In the genomic region with DNA sequence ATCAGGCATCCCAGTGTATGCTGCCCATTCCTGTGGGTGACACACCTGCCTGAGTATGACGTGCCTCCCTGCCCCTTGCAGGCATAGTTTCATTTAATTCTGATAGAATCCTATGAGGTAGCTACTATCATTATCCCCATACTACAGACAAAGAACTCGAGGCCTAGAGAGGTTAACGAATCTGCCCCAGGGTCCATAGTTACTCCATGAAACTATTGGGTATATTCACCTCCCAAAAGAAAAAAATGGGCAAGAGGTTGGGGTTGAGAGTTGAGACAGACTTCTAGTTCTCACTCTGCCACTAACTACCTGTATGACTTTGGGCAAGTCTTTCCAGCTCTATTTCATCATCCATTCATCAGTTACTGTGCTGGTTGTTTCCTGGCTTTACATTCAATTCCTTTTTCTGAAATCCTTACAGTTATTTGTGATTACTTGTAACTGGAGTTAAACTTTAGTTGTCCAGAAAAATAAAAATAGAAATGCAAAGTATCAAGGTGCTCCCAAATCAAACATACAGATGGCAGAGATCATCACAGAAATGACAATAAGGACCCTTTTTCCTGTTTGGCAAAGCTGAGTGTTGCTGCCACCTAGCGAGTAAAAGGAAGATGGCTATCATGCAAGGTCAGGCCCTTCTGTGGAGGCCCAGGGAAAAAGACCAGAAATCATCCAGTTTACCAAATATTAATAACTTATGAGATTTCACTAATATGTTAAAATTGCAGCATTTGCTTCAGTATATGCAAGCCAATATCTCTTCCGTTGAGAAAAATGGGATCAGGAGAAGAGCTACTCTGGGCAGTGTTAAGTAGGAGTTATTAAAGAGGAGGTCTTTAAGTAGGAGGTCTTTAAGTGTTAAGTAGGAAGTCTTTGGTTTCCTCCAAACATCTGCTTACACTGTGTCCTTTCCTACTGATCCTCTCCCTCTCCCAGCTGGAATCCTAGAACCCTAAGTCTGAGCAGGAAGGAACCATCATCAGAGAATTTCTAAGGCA, we compare ENCODE assay signal across 9 cellular contexts. TPM values are rescaled to one million over a fixed set of nuclear protein-coding genes. Genes with fewer than 3 reads are reported as not detected.
DNase-seq lines count a peak whose midpoint lies in the region; ATAC-seq, FAIRE-seq and TF ChIP-seq lines count a peak whose summit lies in the region.
"Had no signal": no experiment of that assay in that cellular context is flagged by ENCODE, and none has a peak within 500 bp of the region (broad histone marks: within the 10 kb centered on the region; RNA-seq: fewer than 3 reads in every experiment).

No MANE protein-coding gene starts in this region.

- H3K27ac ChIP-seq in MM.1S (ENCODE audit: low read length) = no peak overlapping the region
- no peak overlapping the region for H3K27ac ChIP-seq in lower lobe of right lung

- H3K36me3 Mint-ChIP-seq in Calu3 (ENCODE audit: insufficient read depth, unreplicated experiment) = no peaks in the 10 kb centered on the region

- no peak overlapping the region for H3K4me2 ChIP-seq in MM.1S (ENCODE audit: low read depth, low read length)

- H3K4me1 Mint-ChIP-seq in Calu3 (ENCODE audit: low read depth, unreplicated experiment) = no peaks in the 10 kb centered on the region

- H3K27me3 Mint-ChIP-seq in Calu3 (ENCODE audit: unreplicated experiment) = no peaks in the 10 kb centered on the region

- peak; percentile 43 for DNase-seq in Calu3
- DNase-seq in MM.1S = peak; percentile 67
- peak; percentile 26 for DNase-seq in bronchial epithelial cell (ENCODE audit: low read depth)
- DNase-seq in lower lobe of right lung = no peak
- peak; percentile 4 for DNase-seq in stimulated activated naive CD4-positive, alpha-beta T cell treated with Interleukin-2 at 50 U/mL for 16 hours (lab: John Stamatoyannopoulos, UW)

- H3K9me2 ChIP-seq in MM.1S (replicated peaks; ENCODE audit: insufficient read depth, low read length) = no peaks in the 10 kb centered on the region

- H3K27me3 ChIP-seq in MM.1S (replicated peaks; ENCODE audit: insufficient read depth, low read length) (no peaks in the 10 kb centered on the region), bronchial epithelial cell (ENCODE audit: control insufficient read depth, insufficient read depth, low read length) (no peaks in the 10 kb centered on the region), lower lobe of right lung (ENCODE audit: low read depth) (no peaks in the 10 kb centered on the region)

- CTCF ChIA-PET in Calu3 (lab: Charles Lee) = interaction anchor here (0.8 to 2.2 kb wide), 2 partner anchors 13 to 240 kb away, joined by 3 to 10 read pairs; no protein-coding TSS in a partner anchor

- H2AFZ ChIP-seq in MM.1S (ENCODE audit: low read length) = 0 out of 2 replicates have a peak overlapping the region, but pooled peaks have one; percentile 13

- FAIRE-seq in TTC549 (lab: Jason Lieb, UNC) (peak; percentile 69), bronchial epithelial cell (lab: Jason Lieb, UNC) (no peak)

- intact Hi-C loops in Calu3 (cut with micrococcal nuclease; ENCODE audit: unreplicated experiment) = loop anchor here (1.0 to 10.0 kb wide), 3 partner anchors 102 to 426 kb away; no protein-coding TSS in a partner anchor
- intact Hi-C loops in lower lobe of right lung (cut with DNase I) = no loop called here

- no peak overlapping the region for H3K9ac ChIP-seq in MM.1S (ENCODE audit: low read length)

- peak; percentile 75 for ATAC-seq in GM19455 (IDR thresholded peaks at IDR 0.05; ENCODE audit: unreplicated experiment)
- ATAC-seq in lower lobe of right lung = peak in 1 of 2 donors; percentile 64
- ATAC-seq in HG02623 (IDR thresholded peaks at IDR 0.05; ENCODE audit: unreplicated experiment) = no peak

- no peaks in the 10 kb centered on the region for H3F3A ChIP-seq in MM.1S (ENCODE audit: insufficient read depth, low read length)

- no peaks in the 10 kb centered on the region for H3K79me2 ChIP-seq in MM.1S (ENCODE audit: low read length)

- BruUV-seq in Calu3 (replicated peaks; lab: Mats Ljungman, UMichigan) = no TSS peak

- no peak overlapping the region for H3K27ac Mint-ChIP-seq in Calu3 (ENCODE audit: unreplicated experiment)

- peak; percentile 39 for TF ChIP-seq CTCF in Calu3 (IDR thresholded peaks at IDR 0.05; ENCODE audit: unreplicated experiment)
- peak; percentile 86 for TF ChIP-seq CTCF in MM.1S (IDR thresholded peaks at IDR 0.05; ENCODE audit: low read length)
- peak; percentile 53 for TF ChIP-seq CTCF in bronchial epithelial cell (IDR thresholded peaks at IDR 0.05; ENCODE audit: insufficient read depth, low read length, severe bottlenecking)
- peak; percentile 67 for TF ChIP-seq CTCF in lower lobe of right lung (IDR thresholded peaks at IDR 0.05)

- no peak overlapping the region for H3K4me3 ChIP-seq in MM.1S (ENCODE audit: low read length)
- H3K4me3 ChIP-seq in bronchial epithelial cell (ENCODE audit: low read depth, low read length) = no peak overlapping the region
- no peak overlapping the region for H3K4me3 ChIP-seq in lower lobe of right lung

- H3K4me3 Mint-ChIP-seq in Calu3 (ENCODE audit: low read depth, unreplicated experiment) = no peak overlapping the region

- no peaks in the 10 kb centered on the region for H3K36me3 ChIP-seq in MM.1S (replicated peaks; ENCODE audit: insufficient read depth, low read length)
- no peaks in the 10 kb centered on the region for H3K36me3 ChIP-seq in bronchial epithelial cell (ENCODE audit: control insufficient read depth, insufficient read depth, low read length)
- H3K36me3 ChIP-seq in lower lobe of right lung = no peaks in the 10 kb centered on the region

- H3K9me3 Mint-ChIP-seq in Calu3 (ENCODE audit: low read depth, unreplicated experiment) = no peaks in the 10 kb centered on the region

- peaks cover 8% of the 10 kb centered on the region for H3K4me1 ChIP-seq in MM.1S (ENCODE audit: low read length)
- H3K4me1 ChIP-seq in lower lobe of right lung = no peaks in the 10 kb centered on the region

- H3K9me3 ChIP-seq in MM.1S (replicated peaks; ENCODE audit: insufficient read depth, low read length) = no peaks in the 10 kb centered on the region
- no peaks in the 10 kb centered on the region for H3K9me3 ChIP-seq in lower lobe of right lung

- H4K20me1 ChIP-seq in MM.1S (ENCODE audit: insufficient read depth, low read length) = no peaks in the 10 kb centered on the region

RNA-seq across cellular contexts. Expression of a gene that starts 17.1 kb away (rescaled TPM):
- total RNA-seq in Calu3 (2022) = 7.9 and 8.0 TPM in 2 replicates
- total RNA-seq in bronchial epithelial cell = 3.2 and 5.1 TPM in 2 replicates
- total RNA-seq in lower lobe of right lung = 8.2 TPM

RNA-seq across cellular contexts. Expression of a gene that starts 32.4 kb away (rescaled TPM):
- total RNA-seq in Calu3 (2022) (not detected in 2 replicates), bronchial epithelial cell (not detected in 2 replicates), lower lobe of right lung (0.27 TPM)
- total RNA-seq: T-helper 2 cell treated with Interferon-gamma antibody and Interleukin-4, amounts not matched to agents 100 ng/mL and 5 ng/mL, for 36 hours had no signal
